14 cellular contexts compared by ENCODE assay signal in genomic region chr2:162025121-162025911, GRCh38. TPM values are rescaled to one million over a fixed set of nuclear protein-coding genes. Genes with fewer than 3 reads are reported as not detected.
DNase-seq lines count a peak whose midpoint lies in the region; ATAC-seq and TF ChIP-seq lines count a peak whose summit lies in the region.
"Had no signal": no experiment of that assay in that cellular context is flagged by ENCODE, and none has a peak within 500 bp of the region (broad histone marks: within the 10 kb centered on the region; RNA-seq: fewer than 3 reads in every experiment).

No MANE protein-coding gene starts in this region.

- no peak for DNase-seq in activated T-cell treated with anti-CD3 and anti-CD28 coated beads, Interleukin-2, amount 50 U/mL, for 72 hours
- DNase-seq in activated T-cell treated with anti-CD3 and anti-CD28 coated beads, Interleukin-2, amount 50 U/mL, for 1 hour, result no peak
- DNase-seq in NCI-H226 (peak; percentile 34), fibroblast of mammary gland (ENCODE audit: low read depth) (peak; percentile 83), left cardiac atrium (no peak), dorsolateral prefrontal cortex (no peak)
- DNase-seq in stimulated activated naive CD8-positive, alpha-beta T cell treated with anti-CD3 and anti-CD28 coated beads, Interleukin-15, amount 100 ng/mL, for 72 hours, result peak in 1 of 2 donors; percentile 26
- DNase-seq: foreskin melanocyte; NCI-H2227 treated with DMSO at 0.1 percent for 48 hours; SIG-M5; stimulated activated CD8-positive, alpha-beta memory T cell treated with anti-CD3 and anti-CD28 coated beads, Interleukin-4, amount 100 ng/mL, for 48 hours had no signal

- H3K9me3 Mint-ChIP-seq in activated T-cell treated with anti-CD3 and anti-CD28 coated beads, Interleukin-2, amount 50 U/mL, for 72 hours, result no peaks in the 10 kb centered on the region
- H3K9me3 Mint-ChIP-seq in stimulated activated naive CD8-positive, alpha-beta T cell treated with anti-CD3 and anti-CD28 coated beads, Interleukin-15, amount 100 ng/mL, for 72 hours, result no peaks in the 10 kb centered on the region

- H3K4me3 Mint-ChIP-seq in activated T-cell treated with anti-CD3 and anti-CD28 coated beads, Interleukin-2, amount 50 U/mL, for 72 hours, result peak overlapping the region in 1 of 2 donors; percentile 9
- H3K4me3 Mint-ChIP-seq in stimulated activated naive CD8-positive, alpha-beta T cell treated with anti-CD3 and anti-CD28 coated beads, Interleukin-15, amount 100 ng/mL, for 72 hours, result peak overlapping the region; percentile 32 to 65

- TF ChIP-seq CTCF in fibroblast of mammary gland (conservative IDR thresholded peaks at IDR 0.05; ENCODE audit: control insufficient read depth, insufficient read depth, low read depth, low read length) (no peak), dorsolateral prefrontal cortex (IDR thresholded peaks at IDR 0.05 in 54 of 56, conservative IDR thresholded peaks at IDR 0.05 in 2 of 56; ENCODE audit: low read depth in 1 of 56, partially characterized antibody in 56 of 56) (no peak)

- H3K27me3 ChIP-seq in dorsolateral prefrontal cortex, result no peaks in the 10 kb centered on the region
- H3K27me3 ChIP-seq: BLaER1 had no signal

- H3K4me1 Mint-ChIP-seq in activated T-cell treated with anti-CD3 and anti-CD28 coated beads, Interleukin-2, amount 50 U/mL, for 72 hours (ENCODE audit: low read depth), result peaks cover 50% of the 10 kb centered on the region
- H3K4me1 Mint-ChIP-seq in stimulated activated naive CD8-positive, alpha-beta T cell treated with anti-CD3 and anti-CD28 coated beads, Interleukin-15, amount 100 ng/mL, for 72 hours, result peaks cover 63% of the 10 kb centered on the region

- H3K36me3 Mint-ChIP-seq in activated T-cell treated with anti-CD3 and anti-CD28 coated beads, Interleukin-2, amount 50 U/mL, for 72 hours (ENCODE audit: insufficient read depth in 2 of 2), result peaks cover 6 to 7% of the 10 kb centered on the region in 2 donors

- H3K27ac Mint-ChIP-seq in activated T-cell treated with anti-CD3 and anti-CD28 coated beads, Interleukin-2, amount 50 U/mL, for 72 hours, result no peak overlapping the region
- peak overlapping the region in 1 of 2 donors; percentile 83 for H3K27ac Mint-ChIP-seq in stimulated activated naive CD8-positive, alpha-beta T cell treated with anti-CD3 and anti-CD28 coated beads, Interleukin-15, amount 100 ng/mL, for 72 hours

- no peaks in the 10 kb centered on the region for H3K27me3 Mint-ChIP-seq in activated T-cell treated with anti-CD3 and anti-CD28 coated beads, Interleukin-2, amount 50 U/mL, for 72 hours (ENCODE audit: low read depth)
- H3K27me3 Mint-ChIP-seq in stimulated activated naive CD8-positive, alpha-beta T cell treated with anti-CD3 and anti-CD28 coated beads, Interleukin-15, amount 100 ng/mL, for 72 hours, result no peaks in the 10 kb centered on the region

- no peak overlapping the region for H3K27ac ChIP-seq in dorsolateral prefrontal cortex
- H3K27ac ChIP-seq: BLaER1, skin epidermis had no signal

- peak; percentile 23 to 27 for ATAC-seq in activated T-cell treated with anti-CD3 and anti-CD28 coated beads, Interleukin-2, amount 50 U/mL, for 72 hours (replicated peaks in 1 of 2)
- peak; percentile 82 for ATAC-seq in stimulated activated naive CD8-positive, alpha-beta T cell treated with anti-CD3 and anti-CD28 coated beads, Interleukin-15, amount 100 ng/mL, for 72 hours
- no peak for ATAC-seq in left cardiac atrium
- ATAC-seq in GM21390 (IDR thresholded peaks at IDR 0.05; ENCODE audit: unreplicated experiment), result no peak

- H3K4me3 ChIP-seq in fibroblast of mammary gland (ENCODE audit: control insufficient read depth, low read depth, low read length), result no peak overlapping the region
- H3K4me3 ChIP-seq in dorsolateral prefrontal cortex, result no peak overlapping the region
- H3K4me3 ChIP-seq: BLaER1, skin epidermis had no signal

- intact Hi-C loops in left cardiac atrium (cut with DNase I), result no loop called here
- intact Hi-C loops in dorsolateral prefrontal cortex (cut with DNase I), result no loop called here

RNA-seq across cellular contexts. Expression of gene DPP4, which starts 48.7 kb away (rescaled TPM):
- total RNA-seq in activated T-cell treated with anti-CD3 and anti-CD28 coated beads, Interleukin-2, amount 50 U/mL, for 72 hours, result 10 to 100 TPM; 37.6 to 52.9 TPM
- total RNA-seq in left cardiac atrium (1 to 10 TPM; 1.7 to 2.0 TPM), dorsolateral prefrontal cortex (10 to 100 TPM in 4 of 120 experiments, 1 to 10 TPM in 116; 2.0 to 17.4 (median 5.3) TPM)

Comparison
In these comparisons a context has a peak if more than half of its experiments do, and no peak if none do; other contexts are left out.
1. ATAC-seq: peak in activated T-cell treated with anti-CD3 and anti-CD28 coated beads, Interleukin-2, amount 50 U/mL, for 72 hours (2 of 2) and stimulated activated naive CD8-positive, alpha-beta T cell treated with anti-CD3 and anti-CD28 coated beads, Interleukin-15, amount 100 ng/mL, for 72 hours (single experiment); none in left cardiac atrium (0 of 2) and GM21390 (single experiment).
2. DNase-seq: peak in NCI-H226 (single experiment) and fibroblast of mammary gland (single experiment); none in activated T-cell treated with anti-CD3 and anti-CD28 coated beads, Interleukin-2, amount 50 U/mL, for 72 hours (0 of 2), activated T-cell treated with anti-CD3 and anti-CD28 coated beads, Interleukin-2, amount 50 U/mL, for 1 hour (single experiment), left cardiac atrium (single experiment) and dorsolateral prefrontal cortex (0 of 10).